8 cellular contexts compared by ENCODE assay signal in the genomic region with DNA sequence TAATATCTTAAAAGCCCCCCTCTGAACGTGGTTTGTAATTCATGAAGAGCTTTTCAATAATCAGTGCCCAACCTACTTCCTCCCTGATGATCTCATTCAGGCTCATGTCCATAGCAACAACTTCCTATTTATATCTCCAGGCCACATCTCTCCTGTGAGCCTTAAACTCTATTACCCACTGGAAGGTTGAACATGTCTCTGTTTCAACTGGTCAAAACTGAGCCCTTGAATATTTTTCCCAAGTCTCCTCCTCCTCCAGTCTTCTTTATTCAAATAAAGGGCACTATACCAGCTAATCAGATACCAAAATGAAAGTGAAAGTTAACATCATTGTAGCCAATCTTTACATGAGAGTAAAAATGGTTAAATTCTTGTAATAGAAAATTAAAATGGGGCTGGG.
DNase-seq lines count a peak whose midpoint lies in the region; ATAC-seq, FAIRE-seq and TF ChIP-seq lines count a peak whose summit lies in the region.

No MANE protein-coding gene starts in this region.

- peak overlapping the region; percentile 12 for H3K4me3 ChIP-seq in astrocyte (ENCODE audit: insufficient read depth, low read depth, low read length)

- peak overlapping the region; percentile 26 for H2AFZ ChIP-seq in astrocyte (ENCODE audit: low read depth, low read length)

- no peaks in the 10 kb centered on the region for H3K36me3 ChIP-seq in astrocyte (ENCODE audit: insufficient read depth, low read length)

- peak; percentile 16 for DNase-seq in DMS 273 treated with DMSO at 0.1 percent for 48 hours (lab: John Stamatoyannopoulos, UW)
- peak; percentile 3 for DNase-seq in NCI-H2196 (lab: John Stamatoyannopoulos, UW; ENCODE audit: unreplicated experiment)
- DNase-seq in astrocyte (ENCODE audit: low read depth) = peak; percentile 71
- no peak for DNase-seq in natural killer cell treated with Interleukin-12 subunit alpha and Interleukin-12 subunit beta and Interleukin-15 and Interleukin-18, amount 100 ng/mL, for 72 hours (ENCODE audit: low spot score)
- no peak for DNase-seq in activated CD8-positive, alpha-beta memory T cell treated with anti-CD3 and anti-CD28 coated beads, Interleukin-2, amount 50 U/mL, for 48 hours

- no peaks in the 10 kb centered on the region for H3K4me1 ChIP-seq in astrocyte (ENCODE audit: insufficient read depth, low read length)

- peak overlapping the region; percentile 2 for H3K9ac ChIP-seq in astrocyte (ENCODE audit: low read length)

- H3K4me2 ChIP-seq in astrocyte (ENCODE audit: low read length) = peak overlapping the region; percentile 66

- H3K9me3 ChIP-seq in astrocyte (ENCODE audit: insufficient read depth, low read depth, low read length) = no peaks in the 10 kb centered on the region

- peak overlapping the region; percentile 62 for H3K27ac ChIP-seq in astrocyte (ENCODE audit: low read depth, low read length)

- TF ChIP-seq CTCF in astrocyte (IDR thresholded peaks at IDR 0.05; ENCODE audit: insufficient read depth, low read depth, low read length) = no peak

- no peaks in the 10 kb centered on the region for H3K36me3 Mint-ChIP-seq in astrocyte (ENCODE audit: low read depth, unreplicated experiment)
- H3K36me3 Mint-ChIP-seq in natural killer cell treated with Interleukin-12 subunit alpha and Interleukin-12 subunit beta and Interleukin-15 and Interleukin-18, amount 100 ng/mL, for 72 hours = no peaks in the 10 kb centered on the region

- H3K27ac Mint-ChIP-seq in astrocyte (ENCODE audit: unreplicated experiment) = peak overlapping the region; percentile 97
- peak overlapping the region; percentile 98 for H3K27ac Mint-ChIP-seq in natural killer cell treated with Interleukin-12 subunit alpha and Interleukin-12 subunit beta and Interleukin-15 and Interleukin-18, amount 100 ng/mL, for 72 hours

- no peaks in the 10 kb centered on the region for H3K79me2 ChIP-seq in astrocyte (ENCODE audit: insufficient read depth, low read length)

- ATAC-seq in GM21786 (IDR thresholded peaks at IDR 0.05; ENCODE audit: unreplicated experiment) (peak; percentile 68), HG03045 (IDR thresholded peaks at IDR 0.05; ENCODE audit: unreplicated experiment) (no peak), GM21367 (IDR thresholded peaks at IDR 0.05; ENCODE audit: unreplicated experiment) (no peak)
- peak; percentile 76 for ATAC-seq in natural killer cell treated with Interleukin-12 subunit alpha and Interleukin-12 subunit beta and Interleukin-15 and Interleukin-18, amount 100 ng/mL, for 72 hours

- peaks cover 12% of the 10 kb centered on the region for H3K4me1 Mint-ChIP-seq in astrocyte (ENCODE audit: low read depth, unreplicated experiment)
- H3K4me1 Mint-ChIP-seq in natural killer cell treated with Interleukin-12 subunit alpha and Interleukin-12 subunit beta and Interleukin-15 and Interleukin-18, amount 100 ng/mL, for 72 hours (ENCODE audit: low read depth in 2 of 2) = peaks cover 24 to 33% of the 10 kb centered on the region in 2 donors

- peak overlapping the region; percentile 57 for H3K4me3 Mint-ChIP-seq in astrocyte (ENCODE audit: unreplicated experiment)
- H3K4me3 Mint-ChIP-seq in natural killer cell treated with Interleukin-12 subunit alpha and Interleukin-12 subunit beta and Interleukin-15 and Interleukin-18, amount 100 ng/mL, for 72 hours = peak overlapping the region; percentile 85

- no peaks in the 10 kb centered on the region for H4K20me1 ChIP-seq in astrocyte (ENCODE audit: insufficient read depth, low read length)

- no peaks in the 10 kb centered on the region for H3K27me3 ChIP-seq in astrocyte (ENCODE audit: insufficient read depth, low read length)

- no peak for FAIRE-seq in astrocyte (lab: Jason Lieb, UNC)

- no peaks in the 10 kb centered on the region for H3K27me3 Mint-ChIP-seq in astrocyte (ENCODE audit: low read depth, unreplicated experiment)
- H3K27me3 Mint-ChIP-seq in natural killer cell treated with Interleukin-12 subunit alpha and Interleukin-12 subunit beta and Interleukin-15 and Interleukin-18, amount 100 ng/mL, for 72 hours = no peaks in the 10 kb centered on the region

- no peaks in the 10 kb centered on the region for H3K9me3 Mint-ChIP-seq in astrocyte (ENCODE audit: unreplicated experiment)
- no peaks in the 10 kb centered on the region for H3K9me3 Mint-ChIP-seq in natural killer cell treated with Interleukin-12 subunit alpha and Interleukin-12 subunit beta and Interleukin-15 and Interleukin-18, amount 100 ng/mL, for 72 hours

Comparison
In these comparisons a context has a peak if more than half of its experiments do, and no peak if none do; other contexts are left out.
1. DNase-seq: peak in DMS 273 treated with DMSO at 0.1 percent for 48 hours (single experiment), NCI-H2196 (single experiment) and astrocyte (single experiment); none in natural killer cell treated with Interleukin-12 subunit alpha and Interleukin-12 subunit beta and Interleukin-15 and Interleukin-18, amount 100 ng/mL, for 72 hours (single experiment) and activated CD8-positive, alpha-beta memory T cell treated with anti-CD3 and anti-CD28 coated beads, Interleukin-2, amount 50 U/mL, for 48 hours (single experiment).
2. ATAC-seq: peak in GM21786 (single experiment) and natural killer cell treated with Interleukin-12 subunit alpha and Interleukin-12 subunit beta and Interleukin-15 and Interleukin-18, amount 100 ng/mL, for 72 hours (2 of 2); none in HG03045 (single experiment) and GM21367 (single experiment).